Comparison of ENCODE assay signal across 3 cellular contexts in genomic region chr15:51037474-51037873, GRCh38. TPM values are rescaled to one million over a fixed set of nuclear protein-coding genes. Genes with fewer than 3 reads are reported as not detected.
"Had no signal": no experiment of that assay in that cellular context is flagged by ENCODE, and none has a peak within 500 bp of the region (broad histone marks: within the 10 kb centered on the region; RNA-seq: fewer than 3 reads in every experiment).

No MANE protein-coding gene starts in this region.

RNA-seq across cellular contexts. Expression of gene TNFAIP8L3, which starts 57.2 kb away (rescaled TPM):
- total RNA-seq: activated naive CD4-positive, alpha-beta T cell treated with anti-CD3 and anti-CD28 coated beads for 36 hours; epithelial cell of proximal tubule; naive thymus-derived CD4-positive, alpha-beta T cell had no signal
